ENCODE assay signal across 8 cellular contexts in genomic region chr3:172159962-172160538, GRCh38.
DNase-seq lines count a peak whose midpoint lies in the region; ATAC-seq and TF ChIP-seq lines count a peak whose summit lies in the region.

No MANE protein-coding gene starts in this region.

- peaks cover 3% of the 10 kb centered on the region; the same call in 1 of the 2 replicates for H4K20me1 ChIP-seq in MM.1S (ENCODE audit: insufficient read depth, low read length)

- CTCF ChIA-PET in activated naive CD4-positive, alpha-beta T cell treated with anti-CD3 and anti-CD28 coated beads for 36 hours (lab: Charles Lee), result no interaction called here

- H3K9me2 ChIP-seq in MM.1S (replicated peaks; ENCODE audit: insufficient read depth, low read length), result no peaks in the 10 kb centered on the region

- H3K36me3 Mint-ChIP-seq in activated naive CD4-positive, alpha-beta T cell treated with anti-CD3 and anti-CD28 coated beads for 36 hours (ENCODE audit: low read depth), result no peaks in the 10 kb centered on the region
- H3K36me3 Mint-ChIP-seq in activated T-cell treated with anti-CD3 and anti-CD28 coated beads, Interleukin-2, amount 50 U/mL, for 24 hours (ENCODE audit: low read depth), result no peaks in the 10 kb centered on the region

- intact Hi-C loops in right lobe of liver (cut with DNase I), result no loop called here
- intact Hi-C loops in activated naive CD4-positive, alpha-beta T cell treated with anti-CD3 and anti-CD28 coated beads for 36 hours (cut with micrococcal nuclease), result no loop called here

- H3K4me1 ChIP-seq in right lobe of liver (peaks cover 0 to 47% (median 22%) of the 10 kb centered on the region in 4 donors), upper lobe of left lung (peaks cover 27 to 34% (median 30%) of the 10 kb centered on the region in 4 donors), MM.1S (ENCODE audit: low read length) (peaks cover 1% of the 10 kb centered on the region)

- TF ChIP-seq CTCF in NB4 (IDR thresholded peaks at IDR 0.05; ENCODE audit: low read depth, low read length) (no peak), cardiac fibroblast (IDR thresholded peaks at IDR 0.05; ENCODE audit: low read depth, low read length) (no peak), right lobe of liver (IDR thresholded peaks at IDR 0.05) (no peak), upper lobe of left lung (IDR thresholded peaks at IDR 0.05) (no peak), MM.1S (IDR thresholded peaks at IDR 0.05; ENCODE audit: low read length) (no peak)

- H3K27ac Mint-ChIP-seq in activated naive CD4-positive, alpha-beta T cell treated with anti-CD3 and anti-CD28 coated beads for 36 hours, result no peak overlapping the region
- no peak overlapping the region for H3K27ac Mint-ChIP-seq in activated T-cell treated with anti-CD3 and anti-CD28 coated beads, Interleukin-2, amount 50 U/mL, for 24 hours

- no peak overlapping the region for H3K9ac ChIP-seq in MM.1S (ENCODE audit: low read length)

- H3K27me3 ChIP-seq in right lobe of liver (no peaks in the 10 kb centered on the region), upper lobe of left lung (no peaks in the 10 kb centered on the region), MM.1S (replicated peaks; ENCODE audit: insufficient read depth, low read length) (no peaks in the 10 kb centered on the region)

- no peak overlapping the region for H3K4me3 ChIP-seq in NB4 (ENCODE audit: low read depth, low read length)
- no peak overlapping the region for H3K4me3 ChIP-seq in cardiac fibroblast (replicated peaks in 1 of 2; ENCODE audit: low read depth in 2 of 2, low read length in 2 of 2)
- no peak overlapping the region for H3K4me3 ChIP-seq in right lobe of liver
- H3K4me3 ChIP-seq in upper lobe of left lung, result no peak overlapping the region
- no peak overlapping the region for H3K4me3 ChIP-seq in MM.1S (ENCODE audit: low read length)

- no peaks in the 10 kb centered on the region for H3K9me3 Mint-ChIP-seq in activated naive CD4-positive, alpha-beta T cell treated with anti-CD3 and anti-CD28 coated beads for 36 hours
- no peaks in the 10 kb centered on the region for H3K9me3 Mint-ChIP-seq in activated T-cell treated with anti-CD3 and anti-CD28 coated beads, Interleukin-2, amount 50 U/mL, for 24 hours

- H3F3A ChIP-seq in MM.1S (ENCODE audit: insufficient read depth, low read length), result peaks cover 2% of the 10 kb centered on the region; the same call in 1 of the 2 replicates

- H3K4me3 Mint-ChIP-seq in activated naive CD4-positive, alpha-beta T cell treated with anti-CD3 and anti-CD28 coated beads for 36 hours, result no peak overlapping the region
- no peak overlapping the region for H3K4me3 Mint-ChIP-seq in activated T-cell treated with anti-CD3 and anti-CD28 coated beads, Interleukin-2, amount 50 U/mL, for 24 hours

- no peak overlapping the region for H2AFZ ChIP-seq in MM.1S (ENCODE audit: low read length)

- no peaks in the 10 kb centered on the region for H3K27me3 Mint-ChIP-seq in activated naive CD4-positive, alpha-beta T cell treated with anti-CD3 and anti-CD28 coated beads for 36 hours (ENCODE audit: low read depth)
- no peaks in the 10 kb centered on the region for H3K27me3 Mint-ChIP-seq in activated T-cell treated with anti-CD3 and anti-CD28 coated beads, Interleukin-2, amount 50 U/mL, for 24 hours

- ATAC-seq in right lobe of liver, result peak; percentile 38 to 98 (median 80)
- ATAC-seq in upper lobe of left lung (ENCODE audit: low FRiP score in 2 of 2), result peak; percentile 55 to 87

- DNase-seq in NB4 (ENCODE audit: low read depth), result peak; percentile 78
- DNase-seq in cardiac fibroblast (ENCODE audit: low read depth in 2 of 2), result peak; percentile 70 to 82
- peak; percentile 42 to 86 (median 86) for DNase-seq in right lobe of liver
- peak in 1 of 2 donors; percentile 80 for DNase-seq in upper lobe of left lung
- no peak for DNase-seq in activated naive CD4-positive, alpha-beta T cell treated with anti-CD3 and anti-CD28 coated beads for 36 hours
- no peak for DNase-seq in activated effector memory CD4-positive, alpha-beta T cell treated with anti-CD3 and anti-CD28 coated beads, Interleukin-2, amount 50 U/mL, for 16 hours
- no peak for DNase-seq in MM.1S
- DNase-seq in activated T-cell treated with anti-CD3 and anti-CD28 coated beads, Interleukin-2, amount 50 U/mL, for 24 hours, result no peak

- no peak for TF ChIP-seq POLR2A in NB4 (IDR thresholded peaks at IDR 0.05; ENCODE audit: extremely low read depth, insufficient read length)
- TF ChIP-seq POLR2A in right lobe of liver (IDR thresholded peaks at IDR 0.05), result no peak
- peak in 1 of 4 donors; percentile 16 for TF ChIP-seq POLR2A in upper lobe of left lung (IDR thresholded peaks at IDR 0.05)

- no peak overlapping the region for H3K4me2 ChIP-seq in MM.1S (ENCODE audit: low read depth, low read length)

- TF ChIP-seq EP300 in upper lobe of left lung (IDR thresholded peaks at IDR 0.05), result no peak

- H3K9me3 ChIP-seq in right lobe of liver (no peaks in the 10 kb centered on the region), upper lobe of left lung (no peaks in the 10 kb centered on the region), MM.1S (replicated peaks; ENCODE audit: insufficient read depth, low read length) (no peaks in the 10 kb centered on the region)

- WGBS in right lobe of liver (ENCODE audit: insufficient coverage, low coverage, low lambda C conversion rate, missing lambda C conversion rate), result 52% methylated on average over 4 of the region's 4 CpGs
- 68 to 69% methylated on average over 4 of the region's 4 CpGs for WGBS in upper lobe of left lung, 2 donors

- peaks cover 99% of the 10 kb centered on the region for H3K79me2 ChIP-seq in MM.1S (ENCODE audit: low read length)

- H3K27ac ChIP-seq in right lobe of liver, result peak overlapping the region; percentile 61 to 89 (median 65)
- H3K27ac ChIP-seq in upper lobe of left lung, result peak overlapping the region in 2 of 4 donors; percentile 45 to 57
- H3K27ac ChIP-seq in MM.1S (ENCODE audit: low read length), result no peak overlapping the region

- H3K36me3 ChIP-seq in right lobe of liver (no peaks in the 10 kb centered on the region), upper lobe of left lung (no peaks in the 10 kb centered on the region), MM.1S (replicated peaks; ENCODE audit: insufficient read depth, low read length) (no peaks in the 10 kb centered on the region)

- H3K4me1 Mint-ChIP-seq in activated naive CD4-positive, alpha-beta T cell treated with anti-CD3 and anti-CD28 coated beads for 36 hours (ENCODE audit: low read depth), result peaks cover 4% of the 10 kb centered on the region
- peaks cover 13% of the 10 kb centered on the region for H3K4me1 Mint-ChIP-seq in activated T-cell treated with anti-CD3 and anti-CD28 coated beads, Interleukin-2, amount 50 U/mL, for 24 hours (ENCODE audit: low read depth)

Comparison
In these comparisons a context has a peak if more than half of its experiments do, and no peak if none do; other contexts are left out.
1. DNase-seq: peak in NB4 (single experiment), cardiac fibroblast (2 of 2) and right lobe of liver (3 of 3); none in activated naive CD4-positive, alpha-beta T cell treated with anti-CD3 and anti-CD28 coated beads for 36 hours (single experiment), activated effector memory CD4-positive, alpha-beta T cell treated with anti-CD3 and anti-CD28 coated beads, Interleukin-2, amount 50 U/mL, for 16 hours (single experiment), MM.1S (single experiment) and activated T-cell treated with anti-CD3 and anti-CD28 coated beads, Interleukin-2, amount 50 U/mL, for 24 hours (single experiment).